In the genomic region with DNA sequence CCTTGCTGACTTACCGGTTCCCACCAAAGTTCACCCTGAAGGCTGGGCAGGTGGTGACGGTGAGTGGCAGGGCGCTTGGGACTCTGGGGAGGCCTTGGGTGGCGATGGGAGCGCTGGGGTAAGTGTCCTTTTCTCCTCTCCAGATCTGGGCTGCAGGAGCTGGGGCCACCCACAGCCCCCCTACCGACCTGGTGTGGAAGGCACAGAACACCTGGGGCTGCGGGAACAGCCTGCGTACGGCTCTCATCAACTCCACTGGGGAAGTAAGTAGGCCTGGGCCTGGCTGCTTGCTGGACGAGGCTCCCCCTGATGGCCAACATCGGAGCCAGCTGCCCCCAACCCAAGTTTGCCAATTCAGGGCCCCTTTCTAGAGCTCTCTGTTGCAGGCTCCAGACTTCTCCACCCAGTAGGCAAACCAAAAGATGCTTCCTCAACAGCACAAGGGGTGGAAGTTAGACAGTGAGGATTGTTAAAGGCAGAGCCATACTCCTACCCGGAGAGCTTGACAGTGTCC, we compare ENCODE assay signal across 2 cellular contexts.
TF ChIP-seq lines count a peak whose summit lies in the region.

No MANE protein-coding gene starts in this region.

TF ChIP-seq in SK-N-SH treated with all-trans-retinoic acid at 6 μM for 48 hours, 23 proteins besides CTCF, POLR2A, EP300 and RAD21 (continued from another document):
- TF ChIP-seq ARNTL (CRISPR knock-in tag; IDR thresholded peaks at IDR 0.05; ENCODE audit: borderline replicate concordance, low read depth), result no peak
- TF ChIP-seq, protein P1, sequence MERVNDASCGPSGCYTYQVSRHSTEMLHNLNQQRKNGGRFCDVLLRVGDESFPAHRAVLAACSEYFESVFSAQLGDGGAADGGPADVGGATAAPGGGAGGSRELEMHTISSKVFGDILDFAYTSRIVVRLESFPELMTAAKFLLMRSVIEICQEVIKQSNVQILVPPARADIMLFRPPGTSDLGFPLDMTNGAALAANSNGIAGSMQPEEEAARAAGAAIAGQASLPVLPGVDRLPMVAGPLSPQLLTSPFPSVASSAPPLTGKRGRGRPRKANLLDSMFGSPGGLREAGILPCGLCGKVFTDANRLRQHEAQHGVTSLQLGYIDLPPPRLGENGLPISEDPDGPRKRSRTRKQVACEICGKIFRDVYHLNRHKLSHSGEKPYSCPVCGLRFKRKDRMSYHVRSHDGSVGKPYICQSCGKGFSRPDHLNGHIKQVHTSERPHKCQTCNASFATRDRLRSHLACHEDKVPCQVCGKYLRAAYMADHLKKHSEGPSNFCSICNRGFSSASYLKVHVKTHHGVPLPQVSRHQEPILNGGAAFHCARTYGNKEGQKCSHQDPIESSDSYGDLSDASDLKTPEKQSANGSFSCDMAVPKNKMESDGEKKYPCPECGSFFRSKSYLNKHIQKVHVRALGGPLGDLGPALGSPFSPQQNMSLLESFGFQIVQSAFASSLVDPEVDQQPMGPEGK (CRISPR knock-in tag; IDR thresholded peaks at IDR 0.05; ENCODE audit: borderline replicate concordance), result no peak
- TF ChIP-seq POU6F1 (CRISPR knock-in tag; IDR thresholded peaks at IDR 0.05; ENCODE audit: borderline replicate concordance, low read depth), result no peak
- TF ChIP-seq ZC3H10 (CRISPR knock-in tag; IDR thresholded peaks at IDR 0.05), result no peak
- TF ChIP-seq TOX (CRISPR knock-in tag; IDR thresholded peaks at IDR 0.05; ENCODE audit: borderline replicate concordance), result no peak
- TF ChIP-seq ESRRG (CRISPR knock-in tag; IDR thresholded peaks at IDR 0.05), result no peak
- no peak for TF ChIP-seq ZFP30 (CRISPR knock-in tag; IDR thresholded peaks at IDR 0.05)
- TF ChIP-seq BACH2 (CRISPR knock-in tag; IDR thresholded peaks at IDR 0.05; ENCODE audit: borderline replicate concordance), result no peak
- no peak for TF ChIP-seq PPARA (CRISPR knock-in tag; IDR thresholded peaks at IDR 0.05; ENCODE audit: borderline replicate concordance)
- TF ChIP-seq RARB (CRISPR knock-in tag; IDR thresholded peaks at IDR 0.05), result no peak
- no peak for TF ChIP-seq TSHZ2 (CRISPR knock-in tag; IDR thresholded peaks at IDR 0.05)
- no peak for TF ChIP-seq SNAI2 (CRISPR knock-in tag; IDR thresholded peaks at IDR 0.05)
- no peak for TF ChIP-seq OSR1 (CRISPR knock-in tag; IDR thresholded peaks at IDR 0.05)

TF ChIP-seq in WTC11, 78 proteins besides CTCF, POLR2A, EP300 and RAD21:
- TF ChIP-seq FOXP4 (CRISPR knock-in tag; IDR thresholded peaks at IDR 0.05) (no peak), CREM (CRISPR knock-in tag; IDR thresholded peaks at IDR 0.05) (no peak), JUN (CRISPR knock-in tag; IDR thresholded peaks at IDR 0.05) (no peak), FOXK1 (CRISPR knock-in tag; IDR thresholded peaks at IDR 0.05) (no peak), NFATC4 (CRISPR knock-in tag; IDR thresholded peaks at IDR 0.05) (no peak), ZSCAN18 (CRISPR knock-in tag; IDR thresholded peaks at IDR 0.05) (no peak), CREB1 (CRISPR knock-in tag; IDR thresholded peaks at IDR 0.05) (no peak)
- TF ChIP-seq, protein P2, sequence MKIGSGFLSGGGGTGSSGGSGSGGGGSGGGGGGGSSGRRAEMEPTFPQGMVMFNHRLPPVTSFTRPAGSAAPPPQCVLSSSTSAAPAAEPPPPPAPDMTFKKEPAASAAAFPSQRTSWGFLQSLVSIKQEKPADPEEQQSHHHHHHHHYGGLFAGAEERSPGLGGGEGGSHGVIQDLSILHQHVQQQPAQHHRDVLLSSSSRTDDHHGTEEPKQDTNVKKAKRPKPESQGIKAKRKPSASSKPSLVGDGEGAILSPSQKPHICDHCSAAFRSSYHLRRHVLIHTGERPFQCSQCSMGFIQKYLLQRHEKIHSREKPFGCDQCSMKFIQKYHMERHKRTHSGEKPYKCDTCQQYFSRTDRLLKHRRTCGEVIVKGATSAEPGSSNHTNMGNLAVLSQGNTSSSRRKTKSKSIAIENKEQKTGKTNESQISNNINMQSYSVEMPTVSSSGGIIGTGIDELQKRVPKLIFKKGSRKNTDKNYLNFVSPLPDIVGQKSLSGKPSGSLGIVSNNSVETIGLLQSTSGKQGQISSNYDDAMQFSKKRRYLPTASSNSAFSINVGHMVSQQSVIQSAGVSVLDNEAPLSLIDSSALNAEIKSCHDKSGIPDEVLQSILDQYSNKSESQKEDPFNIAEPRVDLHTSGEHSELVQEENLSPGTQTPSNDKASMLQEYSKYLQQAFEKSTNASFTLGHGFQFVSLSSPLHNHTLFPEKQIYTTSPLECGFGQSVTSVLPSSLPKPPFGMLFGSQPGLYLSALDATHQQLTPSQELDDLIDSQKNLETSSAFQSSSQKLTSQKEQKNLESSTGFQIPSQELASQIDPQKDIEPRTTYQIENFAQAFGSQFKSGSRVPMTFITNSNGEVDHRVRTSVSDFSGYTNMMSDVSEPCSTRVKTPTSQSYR (CRISPR knock-in tag; IDR thresholded peaks at IDR 0.05), result no peak
- TF ChIP-seq, protein P3, sequence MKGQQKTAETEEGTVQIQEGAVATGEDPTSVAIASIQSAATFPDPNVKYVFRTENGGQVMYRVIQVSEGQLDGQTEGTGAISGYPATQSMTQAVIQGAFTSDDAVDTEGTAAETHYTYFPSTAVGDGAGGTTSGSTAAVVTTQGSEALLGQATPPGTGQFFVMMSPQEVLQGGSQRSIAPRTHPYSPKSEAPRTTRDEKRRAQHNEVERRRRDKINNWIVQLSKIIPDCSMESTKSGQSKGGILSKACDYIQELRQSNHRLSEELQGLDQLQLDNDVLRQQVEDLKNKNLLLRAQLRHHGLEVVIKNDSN (CRISPR knock-in tag; IDR thresholded peaks at IDR 0.05), result no peak
- TF ChIP-seq, protein P4, sequence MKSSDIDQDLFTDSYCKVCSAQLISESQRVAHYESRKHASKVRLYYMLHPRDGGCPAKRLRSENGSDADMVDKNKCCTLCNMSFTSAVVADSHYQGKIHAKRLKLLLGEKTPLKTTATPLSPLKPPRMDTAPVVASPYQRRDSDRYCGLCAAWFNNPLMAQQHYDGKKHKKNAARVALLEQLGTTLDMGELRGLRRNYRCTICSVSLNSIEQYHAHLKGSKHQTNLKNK (CRISPR knock-in tag; IDR thresholded peaks at IDR 0.05), result no peak
- TF ChIP-seq, protein P5, sequence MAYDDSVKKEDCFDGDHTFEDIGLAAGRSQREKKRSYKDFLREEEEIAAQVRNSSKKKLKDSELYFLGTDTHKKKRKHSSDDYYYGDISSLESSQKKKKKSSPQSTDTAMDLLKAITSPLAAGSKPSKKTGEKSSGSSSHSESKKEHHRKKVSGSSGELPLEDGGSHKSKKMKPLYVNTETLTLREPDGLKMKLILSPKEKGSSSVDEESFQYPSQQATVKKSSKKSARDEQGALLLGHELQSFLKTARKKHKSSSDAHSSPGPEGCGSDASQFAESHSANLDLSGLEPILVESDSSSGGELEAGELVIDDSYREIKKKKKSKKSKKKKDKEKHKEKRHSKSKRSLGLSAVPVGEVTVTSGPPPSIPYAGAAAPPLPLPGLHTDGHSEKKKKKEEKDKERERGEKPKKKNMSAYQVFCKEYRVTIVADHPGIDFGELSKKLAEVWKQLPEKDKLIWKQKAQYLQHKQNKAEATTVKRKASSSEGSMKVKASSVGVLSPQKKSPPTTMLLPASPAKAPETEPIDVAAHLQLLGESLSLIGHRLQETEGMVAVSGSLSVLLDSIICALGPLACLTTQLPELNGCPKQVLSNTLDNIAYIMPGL (CRISPR knock-in tag; IDR thresholded peaks at IDR 0.05), result no peak
